8 cellular contexts compared by ENCODE assay signal in genomic region chr1:203267347-203267846, GRCh38. TPM values are rescaled to one million over a fixed set of nuclear protein-coding genes. Genes with fewer than 3 reads are reported as not detected.
A peak's percentile ranks its signal among the peaks of the same experiment; 100 is the strongest.
DNase-seq lines count a peak whose midpoint lies in the region; ATAC-seq and TF ChIP-seq lines count a peak whose summit lies in the region.

No MANE protein-coding gene starts in this region.

- whole genome bisulfite sequencing in liver, result 1% methylated on average over 20 of the region's 20 CpGs

- peak overlapping the region; percentile 89 for H3K27ac Mint-ChIP-seq in activated CD4-positive, alpha-beta memory T cell treated with anti-CD3 and anti-CD28 coated beads for 36 hours

- H3K9ac ChIP-seq in duodenal mucosa (ENCODE audit: low read depth in 1 of 2, low read length in 2 of 2) (peak overlapping the region; percentile 62 to 73), liver (ENCODE audit: low read depth in 1 of 2, low read length in 2 of 2) (peak overlapping the region; percentile 61)

- H3K4me3 ChIP-seq in duodenal mucosa (ENCODE audit: low read depth in 1 of 2, low read length in 2 of 2), result peak overlapping the region; percentile 70 to 74
- peak overlapping the region; percentile 66 to 82 (median 75) for H3K4me3 ChIP-seq in liver (ENCODE audit: low read depth in 1 of 3, low read length in 3 of 3)

- H3K36me3 Mint-ChIP-seq in activated CD4-positive, alpha-beta memory T cell treated with anti-CD3 and anti-CD28 coated beads for 36 hours, result no peaks in the 10 kb centered on the region

- H3K36me3 ChIP-seq in duodenal mucosa (ENCODE audit: control insufficient read depth in 1 of 2, insufficient read depth in 2 of 2, low read length in 2 of 2) (no peaks in the 10 kb centered on the region), liver (ENCODE audit: control insufficient read depth in 4 of 4, insufficient read depth in 3 of 4, low read depth in 1 of 4, low read length in 3 of 4) (no peaks in the 10 kb centered on the region)

- POLR2A ChIA-PET in GM10248 (lab: Yijun Ruan, JAX), result interaction anchor here (1.2 kb wide), 1 partner anchor 39 kb away, joined by 7 read pairs; no protein-coding TSS in a partner anchor
- POLR2A ChIA-PET in activated CD4-positive, alpha-beta memory T cell treated with anti-CD3 and anti-CD28 coated beads for 36 hours (lab: Charles Lee), result interaction anchor here (0.6 to 2.4 kb wide), 7 partner anchors 20 to 326 kb away, joined by 3 to 17 read pairs (median 5); no protein-coding TSS in a partner anchor

- DNase-seq in GM10248 (ENCODE audit: extremely low spot score) (peak; percentile 80), HK-2 (ENCODE audit: unreplicated experiment) (peak; percentile 81), NCI-H82 (lab: John Stamatoyannopoulos, UW) (peak; percentile 97)
- peak; percentile 88 for DNase-seq in activated CD4-positive, alpha-beta memory T cell treated with anti-CD3 and anti-CD28 coated beads for 36 hours
- peak; percentile 66 to 78 for DNase-seq in stimulated activated CD4-positive, alpha-beta T cell treated with anti-CD3 and anti-CD28 coated beads, Interleukin-4, amount 100 ng/mL, for 4 hours

- H3K9me3 Mint-ChIP-seq in activated CD4-positive, alpha-beta memory T cell treated with anti-CD3 and anti-CD28 coated beads for 36 hours, result no peaks in the 10 kb centered on the region

- intact Hi-C loops in activated CD4-positive, alpha-beta memory T cell treated with anti-CD3 and anti-CD28 coated beads for 36 hours (cut with micrococcal nuclease), result loop anchor here (1.0 kb wide), 1 partner anchor 220 kb away; no protein-coding TSS in a partner anchor

- CTCF ChIA-PET in GM10248 (lab: Yijun Ruan, JAX), result interaction anchor here (0.6 to 14.4 kb wide), 80 partner anchors 10 to 459 kb away, joined by 3 to 690 read pairs (median 5); partner anchors contain the start of genes BTG2, FMOD, OPTC and PPFIA4
- CTCF ChIA-PET in activated CD4-positive, alpha-beta memory T cell treated with anti-CD3 and anti-CD28 coated beads for 36 hours (lab: Charles Lee), result interaction anchor here (0.6 to 13.5 kb wide), 71 partner anchors 12 to 568 kb away, joined by 3 to 847 read pairs (median 5); partner anchors contain the start of genes ATP2B4, FMOD, LAX1 and OPTC

- ATAC-seq in HG02852 (IDR thresholded peaks at IDR 0.05; ENCODE audit: unreplicated experiment), result no peak

- H3K27ac ChIP-seq in duodenal mucosa (ENCODE audit: low read depth, low read length), result peak overlapping the region; percentile 43
- H3K27ac ChIP-seq in liver (ENCODE audit: low read depth in 1 of 2, low read length in 2 of 2), result no peak overlapping the region

- peak overlapping the region; percentile 82 for H3K4me3 Mint-ChIP-seq in activated CD4-positive, alpha-beta memory T cell treated with anti-CD3 and anti-CD28 coated beads for 36 hours

- peaks cover 6 to 15% of the 10 kb centered on the region in 2 donors for H3K4me1 ChIP-seq in duodenal mucosa (ENCODE audit: control insufficient read depth in 1 of 2, insufficient read depth in 2 of 2, low read length in 2 of 2)
- H3K4me1 ChIP-seq in liver (ENCODE audit: control insufficient read depth in 4 of 4, insufficient read depth in 4 of 4, low read length in 3 of 4), result peaks cover 0 to 4% (median 3%) of the 10 kb centered on the region in 4 donors

- H3K27me3 ChIP-seq in duodenal mucosa (ENCODE audit: control insufficient read depth in 1 of 2, insufficient read depth in 2 of 2, low read length in 2 of 2), result no peaks in the 10 kb centered on the region
- H3K27me3 ChIP-seq in liver (ENCODE audit: control insufficient read depth in 4 of 4, insufficient read depth in 4 of 4, low read length in 3 of 4), result no peaks in the 10 kb centered on the region

- TF ChIP-seq CTCF in GM10248 (IDR thresholded peaks at IDR 0.05; ENCODE audit: control extremely low read depth, extremely low read depth, low read depth, missing control alignments) (peak; percentile 94), liver (IDR thresholded peaks at IDR 0.05; ENCODE audit: low read depth, low read length, missing input control) (peak; percentile 93)

- peak; percentile 89 to 91 for TF ChIP-seq RAD21 in liver (IDR thresholded peaks at IDR 0.05)

- H3K9me3 ChIP-seq in duodenal mucosa (ENCODE audit: control insufficient read depth in 1 of 2, low read length in 2 of 2) (no peaks in the 10 kb centered on the region), liver (ENCODE audit: control insufficient read depth in 4 of 4, low read length in 3 of 4) (no peaks in the 10 kb centered on the region)

- H3K4me1 Mint-ChIP-seq in activated CD4-positive, alpha-beta memory T cell treated with anti-CD3 and anti-CD28 coated beads for 36 hours (ENCODE audit: low read depth), result peaks cover 22% of the 10 kb centered on the region

- H3K27me3 Mint-ChIP-seq in activated CD4-positive, alpha-beta memory T cell treated with anti-CD3 and anti-CD28 coated beads for 36 hours, result no peaks in the 10 kb centered on the region

TF ChIP-seq in liver, 16 proteins besides CTCF, POLR2A, EP300 and RAD21:
- TF ChIP-seq SP1 (IDR thresholded peaks at IDR 0.05) (peak; percentile 6), RXRA (IDR thresholded peaks at IDR 0.05) (peak in 1 of 2 donors; percentile 8), HNF4A (conservative IDR thresholded peaks at IDR 0.05) (peak; percentile 12 to 38), EGR1 (IDR thresholded peaks at IDR 0.05; ENCODE audit: low read depth in 2 of 2) (no peak), REST (IDR thresholded peaks at IDR 0.05) (no peak), JUND (IDR thresholded peaks at IDR 0.05) (peak in 1 of 2 donors; percentile 21), YY1 (IDR thresholded peaks at IDR 0.05) (peak; percentile 26)
- TF ChIP-seq, protein P1, sequence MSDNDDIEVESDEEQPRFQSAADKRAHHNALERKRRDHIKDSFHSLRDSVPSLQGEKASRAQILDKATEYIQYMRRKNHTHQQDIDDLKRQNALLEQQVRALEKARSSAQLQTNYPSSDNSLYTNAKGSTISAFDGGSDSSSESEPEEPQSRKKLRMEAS (IDR thresholded peaks at IDR 0.05), result peak; percentile 18

RNA-seq across cellular contexts. Expression of gene BTG2, which starts 37.9 kb away (rescaled TPM):
- 100 to 1,000 TPM; 150 TPM for total RNA-seq in activated CD4-positive, alpha-beta memory T cell treated with anti-CD3 and anti-CD28 coated beads for 36 hours
- 10 to 100 TPM in 1 of 2 donors, 1 to 10 TPM in 1; 4.7 to 52.5 TPM for total RNA-seq in liver
- polyA plus RNA-seq in liver, result 1 to 10 TPM; 3.8 to 4.9 TPM

RNA-seq across cellular contexts. Expression of gene CHIT1, which starts 37.9 kb away (rescaled TPM):
- total RNA-seq in activated CD4-positive, alpha-beta memory T cell treated with anti-CD3 and anti-CD28 coated beads for 36 hours, result under 1 TPM; 0.19 to 0.53 TPM
- under 1 TPM in 1 of 2 donors, not detected in 1; under 0.01 TPM for total RNA-seq in liver
- polyA plus RNA-seq in liver, result under 1 TPM in 1 of 2 donors, not detected in 1; 0.07 TPM
